Comparison of ENCODE assay signal across 19 cellular contexts in the genomic region with DNA sequence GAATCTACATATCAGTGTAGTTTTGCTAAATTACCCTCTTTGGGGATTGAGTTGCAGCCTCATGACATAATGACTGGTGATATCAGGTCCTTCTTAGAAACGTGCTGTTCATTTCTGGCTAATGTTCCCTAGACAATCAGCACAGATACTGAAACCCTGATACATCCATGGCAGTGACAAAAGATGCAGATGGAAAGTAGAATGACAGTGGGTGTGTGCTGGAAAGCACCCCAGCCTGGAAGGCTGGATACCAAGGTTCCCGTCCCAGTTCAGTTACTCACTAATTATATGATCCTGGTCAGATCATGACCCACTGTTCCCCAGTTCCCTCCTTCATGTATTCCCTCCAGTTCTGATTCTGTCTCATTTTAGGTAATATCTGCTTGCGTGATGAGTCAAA.
"Had no signal": no experiment of that assay in that cellular context is flagged by ENCODE, and none has a peak within 500 bp of the region (broad histone marks: within the 10 kb centered on the region; RNA-seq: fewer than 3 reads in every experiment).

No MANE protein-coding gene starts in this region.

- H3K79me2 ChIP-seq: hepatocyte had no signal

- H3K4me1 ChIP-seq: gastroesophageal sphincter, tibial artery, upper lobe of right lung, vagina had no signal

- H3K27ac ChIP-seq: dorsolateral prefrontal cortex, gastroesophageal sphincter, hepatocyte, tibial artery, upper lobe of right lung, vagina had no signal

- H3K4me2 ChIP-seq: hepatocyte had no signal

- DNase-seq: cortex of kidney; dorsolateral prefrontal cortex; effector memory CD4-positive, alpha-beta T cell; foreskin fibroblast; glutamatergic neuron; kidney; left cardiac atrium; naive thymus-derived CD4-positive, alpha-beta T cell; nephron progenitor cell; posterior cingulate gyrus; stimulated activated CD4-positive, alpha-beta T cell treated with anti-CD3 and anti-CD28 coated beads, Interleukin-4, amount 100 ng/mL, for 1 hour; stimulated activated CD8-positive, alpha-beta memory T cell treated with anti-CD3 and anti-CD28 coated beads, Interleukin-4, amount 100 ng/mL, for 48 hours; tibial artery; upper lobe of right lung had no signal

- ATAC-seq: esophagus mucosa; gastroesophageal sphincter; naive thymus-derived CD4-positive, alpha-beta T cell; stimulated activated effector memory CD8-positive, alpha-beta T cell treated with anti-CD3 and anti-CD28 coated beads, Interleukin-12 subunit alpha, Interleukin-12 subunit beta, amount 100 ng/mL, for 72 hours; upper lobe of right lung had no signal

- H3K36me3 ChIP-seq: gastroesophageal sphincter, tibial artery, upper lobe of right lung, vagina had no signal

- H3K4me3 ChIP-seq: dorsolateral prefrontal cortex, gastroesophageal sphincter, hepatocyte, tibial artery, upper lobe of right lung, vagina had no signal

- H3K27me3 ChIP-seq: dorsolateral prefrontal cortex, gastroesophageal sphincter, hepatocyte, tibial artery, upper lobe of right lung, vagina had no signal

- H3K9me3 ChIP-seq: tibial artery, upper lobe of right lung, vagina had no signal

- H2AFZ ChIP-seq: hepatocyte had no signal
